Comparison of ENCODE assay signal across 1 cellular context in the genomic region with DNA sequence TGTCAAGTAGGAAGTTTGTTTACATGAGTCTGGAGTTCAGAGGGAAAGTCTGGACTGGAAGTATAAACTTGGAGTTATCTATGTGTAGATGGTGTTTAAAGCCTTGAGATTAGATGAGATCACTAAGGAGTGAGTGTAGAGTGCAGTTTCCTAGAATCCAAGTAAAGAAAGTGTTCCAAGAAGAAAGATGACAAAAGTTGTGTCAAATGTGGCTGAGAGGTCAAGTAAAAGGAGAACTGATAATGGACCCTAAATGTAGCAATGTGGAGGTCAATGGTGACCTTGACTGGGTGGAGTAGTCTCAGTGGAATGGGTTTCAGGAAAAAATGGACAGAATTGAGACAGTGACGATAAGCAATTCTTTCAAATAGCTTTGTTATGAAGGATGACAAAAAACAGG.
TF ChIP-seq lines count a peak whose summit lies in the region.

No MANE protein-coding gene starts in this region.

TF ChIP-seq in K562, 482 proteins besides CTCF, POLR2A, EP300 and RAD21 (continued from another document and continues in another):
- TF ChIP-seq ATF7 (IDR thresholded peaks at IDR 0.05), result peak; percentile 85
- no peak for TF ChIP-seq BACH1 (tag; IDR thresholded peaks at IDR 0.05)
- no peak for TF ChIP-seq HOXB6 (CRISPR knock-in tag; IDR thresholded peaks at IDR 0.05; ENCODE audit: borderline replicate concordance)
- TF ChIP-seq BCL6 (CRISPR knock-in tag; IDR thresholded peaks at IDR 0.05), result no peak
- TF ChIP-seq MEIS2 (IDR thresholded peaks at IDR 0.05; ENCODE audit: partially characterized antibody), result peak; percentile 62
- TF ChIP-seq, protein P1, sequence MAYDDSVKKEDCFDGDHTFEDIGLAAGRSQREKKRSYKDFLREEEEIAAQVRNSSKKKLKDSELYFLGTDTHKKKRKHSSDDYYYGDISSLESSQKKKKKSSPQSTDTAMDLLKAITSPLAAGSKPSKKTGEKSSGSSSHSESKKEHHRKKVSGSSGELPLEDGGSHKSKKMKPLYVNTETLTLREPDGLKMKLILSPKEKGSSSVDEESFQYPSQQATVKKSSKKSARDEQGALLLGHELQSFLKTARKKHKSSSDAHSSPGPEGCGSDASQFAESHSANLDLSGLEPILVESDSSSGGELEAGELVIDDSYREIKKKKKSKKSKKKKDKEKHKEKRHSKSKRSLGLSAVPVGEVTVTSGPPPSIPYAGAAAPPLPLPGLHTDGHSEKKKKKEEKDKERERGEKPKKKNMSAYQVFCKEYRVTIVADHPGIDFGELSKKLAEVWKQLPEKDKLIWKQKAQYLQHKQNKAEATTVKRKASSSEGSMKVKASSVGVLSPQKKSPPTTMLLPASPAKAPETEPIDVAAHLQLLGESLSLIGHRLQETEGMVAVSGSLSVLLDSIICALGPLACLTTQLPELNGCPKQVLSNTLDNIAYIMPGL (CRISPR knock-in tag; IDR thresholded peaks at IDR 0.05), result no peak
- no peak for TF ChIP-seq ELK3 (CRISPR knock-in tag; IDR thresholded peaks at IDR 0.05)
- TF ChIP-seq ZNF395 (CRISPR knock-in tag; IDR thresholded peaks at IDR 0.05), result no peak
- no peak for TF ChIP-seq PML (IDR thresholded peaks at IDR 0.05; ENCODE audit: low read length)
- TF ChIP-seq, protein P2, sequence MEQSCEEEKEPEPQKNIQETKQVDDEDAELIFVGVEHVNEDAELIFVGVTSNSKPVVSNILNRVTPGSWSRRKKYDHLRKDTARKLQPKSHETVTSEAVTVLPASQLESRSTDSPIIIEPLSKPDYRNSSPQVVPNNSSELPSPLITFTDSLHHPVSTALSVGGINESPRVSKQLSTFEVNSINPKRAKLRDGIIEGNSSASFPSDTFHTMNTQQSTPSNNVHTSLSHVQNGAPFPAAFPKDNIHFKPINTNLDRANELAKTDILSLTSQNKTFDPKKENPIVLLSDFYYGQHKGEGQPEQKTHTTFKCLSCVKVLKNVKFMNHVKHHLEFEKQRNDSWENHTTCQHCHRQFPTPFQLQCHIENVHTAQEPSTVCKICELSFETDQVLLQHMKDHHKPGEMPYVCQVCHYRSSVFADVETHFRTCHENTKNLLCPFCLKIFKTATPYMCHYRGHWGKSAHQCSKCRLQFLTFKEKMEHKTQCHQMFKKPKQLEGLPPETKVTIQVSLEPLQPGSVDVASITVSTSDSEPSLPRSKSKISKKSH (CRISPR knock-in tag; IDR thresholded peaks at IDR 0.05), result no peak
- TF ChIP-seq SMARCA4 (IDR thresholded peaks at IDR 0.05), result peak; percentile 88
- no peak for TF ChIP-seq PKNOX1 (IDR thresholded peaks at IDR 0.05)
- no peak for TF ChIP-seq HNRNPH1 (optimal IDR thresholded peaks at IDR 0.05; ENCODE audit: low read depth, low read length)
- no peak for TF ChIP-seq E2F3 (CRISPR knock-in tag; IDR thresholded peaks at IDR 0.05)
- TF ChIP-seq ESRRA (IDR thresholded peaks at IDR 0.05; ENCODE audit: borderline replicate concordance, low read depth), result peak; percentile 100
- TF ChIP-seq CEBPZ (IDR thresholded peaks at IDR 0.05; ENCODE audit: borderline replicate concordance, low read depth, low read length), result no peak
- no peak for TF ChIP-seq GTF2E2 (tag; IDR thresholded peaks at IDR 0.05)
- TF ChIP-seq ZNF717 (CRISPR knock-in tag; IDR thresholded peaks at IDR 0.05), result no peak
- TF ChIP-seq MYBL2 (IDR thresholded peaks at IDR 0.05; ENCODE audit: low read depth), result no peak
- TF ChIP-seq MYBL2 (CRISPR knock-in tag; IDR thresholded peaks at IDR 0.05; ENCODE audit: borderline replicate concordance), result no peak
- peak; percentile 76; the same call in 1 of the 2 replicates for TF ChIP-seq ZEB2 (IDR thresholded peaks at IDR 0.05)
- TF ChIP-seq ZNF589 (CRISPR knock-in tag; IDR thresholded peaks at IDR 0.05; ENCODE audit: low read depth), result no peak
- TF ChIP-seq TBL1XR1 (IDR thresholded peaks at IDR 0.05; ENCODE audit: low read length in 2 of 2), result peak in 1 of 2 experiments; percentile 74; a peak in 1 of 4 replicates
- no peak for TF ChIP-seq ARID2 (IDR thresholded peaks at IDR 0.05)
- no peak for TF ChIP-seq POLR3A (IDR thresholded peaks at IDR 0.05; ENCODE audit: borderline replicate concordance, extremely low read depth, insufficient read depth, insufficient read length)
- no peak for TF ChIP-seq ZBTB33 (CRISPR knock-in tag; IDR thresholded peaks at IDR 0.05)
- peak; percentile 89 for TF ChIP-seq ARID1B (IDR thresholded peaks at IDR 0.05)
- TF ChIP-seq SPI1 (IDR thresholded peaks at IDR 0.05; ENCODE audit: borderline replicate concordance, low read depth, low read length), result peak; percentile 11; the same call in 1 of the 2 replicates
- TF ChIP-seq STAT5A (IDR thresholded peaks at IDR 0.05; ENCODE audit: borderline replicate concordance, low read length), result peak; percentile 30; the same call in 1 of the 2 replicates
- TF ChIP-seq FOXK2 (conservative IDR thresholded peaks at IDR 0.05 in 1 of 2, IDR thresholded peaks at IDR 0.05 in 1 of 2; ENCODE audit: low read depth in 2 of 2), result peak in 1 of 2 experiments; percentile 47; a peak in 1 of 4 replicates
- TF ChIP-seq NCOR1 (IDR thresholded peaks at IDR 0.05), result peak; percentile 63
- TF ChIP-seq ZNF165 (CRISPR knock-in tag; IDR thresholded peaks at IDR 0.05; ENCODE audit: borderline replicate concordance), result no peak
- no peak; the same call in 1 of the 2 replicates for TF ChIP-seq EP400 (IDR thresholded peaks at IDR 0.05)
- TF ChIP-seq GTF2F1 (IDR thresholded peaks at IDR 0.05; ENCODE audit: low read depth, low read length), result no peak
- TF ChIP-seq ZNF143 (CRISPR knock-in tag; IDR thresholded peaks at IDR 0.05), result no peak
- no peak for TF ChIP-seq ZFPM2 (CRISPR knock-in tag; IDR thresholded peaks at IDR 0.05)
- TF ChIP-seq ZNF699 (CRISPR knock-in tag; IDR thresholded peaks at IDR 0.05; ENCODE audit: insufficient replicate concordance), result no peak
- TF ChIP-seq HDAC2 (IDR thresholded peaks at IDR 0.05), result peak; percentile 75; the same call in 1 of the 2 replicates
- no peak for TF ChIP-seq ZNF324 (CRISPR knock-in tag; IDR thresholded peaks at IDR 0.05)
- peak; percentile 62; the same call in 1 of the 2 replicates for TF ChIP-seq OTX1 (CRISPR knock-in tag; IDR thresholded peaks at IDR 0.05)
- no peak for TF ChIP-seq PTRF (tag; IDR thresholded peaks at IDR 0.05)
- TF ChIP-seq PTTG1 (tag; IDR thresholded peaks at IDR 0.05; ENCODE audit: low read depth), result no peak
- TF ChIP-seq NFIC (IDR thresholded peaks at IDR 0.05), result no peak
- TF ChIP-seq ARID3A (IDR thresholded peaks at IDR 0.05; ENCODE audit: borderline replicate concordance, low read depth, low read length), result no peak
- no peak for TF ChIP-seq ZNF79 (CRISPR knock-in tag; IDR thresholded peaks at IDR 0.05; ENCODE audit: low read depth)
- TF ChIP-seq NBN (IDR thresholded peaks at IDR 0.05; ENCODE audit: low read depth), result peak; percentile 86; the same call in 1 of the 2 replicates
- TF ChIP-seq NR2C1 (IDR thresholded peaks at IDR 0.05), result no peak
- TF ChIP-seq NR2C1 (tag; IDR thresholded peaks at IDR 0.05), result peak; percentile 88
- no peak for TF ChIP-seq CHCHD3 (CRISPR knock-in tag; IDR thresholded peaks at IDR 0.05)
- no peak for TF ChIP-seq ZNF76 (CRISPR knock-in tag; IDR thresholded peaks at IDR 0.05; ENCODE audit: borderline replicate concordance)
- TF ChIP-seq GATAD2A (IDR thresholded peaks at IDR 0.05), result peak; percentile 70; the same call in 1 of the 2 replicates
- peak in 1 of 2 experiments; percentile 81; a peak in 2 of 4 replicates for TF ChIP-seq TRIM24 (IDR thresholded peaks at IDR 0.05)
- no peak for TF ChIP-seq JUNB (CRISPR knock-in tag; conservative IDR thresholded peaks at IDR 0.05)
- no peak for TF ChIP-seq ZC3H11A (IDR thresholded peaks at IDR 0.05; ENCODE audit: low read depth, low read length)
- no peak for TF ChIP-seq BRF1 (IDR thresholded peaks at IDR 0.05; ENCODE audit: borderline replicate concordance, extremely low read depth, insufficient read length)
- TF ChIP-seq SMAD4 (CRISPR knock-in tag; conservative IDR thresholded peaks at IDR 0.05), result peak; percentile 53
- no peak for TF ChIP-seq MAFG (tag; conservative IDR thresholded peaks at IDR 0.05)
- no peak for TF ChIP-seq ZNF780A (CRISPR knock-in tag; IDR thresholded peaks at IDR 0.05)
